Comparison of ENCODE assay signal across 18 cellular contexts in genomic region chr1:58976294-58976693, GRCh38.
DNase-seq lines count a peak whose midpoint lies in the region; ATAC-seq, FAIRE-seq and TF ChIP-seq lines count a peak whose summit lies in the region.
"Had no signal": no experiment of that assay in that cellular context is flagged by ENCODE, and none has a peak within 500 bp of the region (broad histone marks: within the 10 kb centered on the region; RNA-seq: fewer than 3 reads in every experiment).

No MANE protein-coding gene starts in this region.

- H4K20me1 ChIP-seq in mammary epithelial cell (ENCODE audit: insufficient read depth, low read length) = no peaks in the 10 kb centered on the region

- no peaks in the 10 kb centered on the region for H3K9me3 Mint-ChIP-seq in MCF 10A (ENCODE audit: unreplicated experiment)
- H3K9me3 Mint-ChIP-seq: CD4-positive, alpha-beta T cell had no signal

- BruUV-seq in mammary epithelial cell (replicated peaks; lab: Mats Ljungman, UMichigan) (no TSS peak), MCF 10A (replicated peaks; lab: Mats Ljungman, UMichigan) (no TSS peak)

- peaks cover 11% of the 10 kb centered on the region for H3K4me1 ChIP-seq in mammary epithelial cell (ENCODE audit: insufficient read depth, low read length)
- peaks cover 73% of the 10 kb centered on the region for H3K4me1 ChIP-seq in body of pancreas
- H3K4me1 ChIP-seq in pancreas = peaks cover 11 to 33% (median 13%) of the 10 kb centered on the region in 3 donors

- ATAC-seq in body of pancreas (peak; percentile 92), pancreas (peak; percentile 48 to 93 (median 86)), HG02623 (IDR thresholded peaks at IDR 0.05; ENCODE audit: unreplicated experiment) (no peak)
- ATAC-seq: A549 had no signal

- H3K27me3 ChIP-seq in mammary epithelial cell (ENCODE audit: insufficient read depth, low read length) (no peaks in the 10 kb centered on the region), body of pancreas (no peaks in the 10 kb centered on the region), pancreas (no peaks in the 10 kb centered on the region)

- H3K79me2 ChIP-seq in mammary epithelial cell (ENCODE audit: insufficient read depth, low read length) = no peaks in the 10 kb centered on the region

- no peaks in the 10 kb centered on the region for H3K36me3 Mint-ChIP-seq in MCF 10A (ENCODE audit: insufficient read depth, unreplicated experiment)

- CTCF ChIA-PET in mammary epithelial cell (lab: Charles Lee; ENCODE audit: low non-redundant PET) (no interaction called here), MCF 10A (lab: Yijun Ruan, JAX) (interaction anchor here (1.0 to 1.4 kb wide), 4 partner anchors 8 to 783 kb away, joined by 3 to 4 read pairs (median 4); no protein-coding TSS in a partner anchor)

- TF ChIP-seq POLR2A in body of pancreas (IDR thresholded peaks at IDR 0.05) = no peak

- H3K36me3 ChIP-seq in mammary epithelial cell (ENCODE audit: insufficient read depth, low read length) (no peaks in the 10 kb centered on the region), body of pancreas (replicated peaks in 1 of 2; ENCODE audit: insufficient read depth in 1 of 2, low read depth in 2 of 2) (no peaks in the 10 kb centered on the region), pancreas (no peaks in the 10 kb centered on the region)

- peak overlapping the region; percentile 5 for H3K4me2 ChIP-seq in mammary epithelial cell (ENCODE audit: insufficient read depth, low read depth, low read length)
- H3K4me2 ChIP-seq: A549 had no signal

- H3K4me3 ChIP-seq in mammary epithelial cell (replicated peaks in 1 of 3; ENCODE audit: insufficient read depth in 1 of 3, low read depth in 2 of 3, low read length in 3 of 3) (no peak overlapping the region), body of pancreas (no peak overlapping the region), pancreas (no peak overlapping the region)
- H3K4me3 ChIP-seq: A549 had no signal

- no peak overlapping the region for H3K27ac Mint-ChIP-seq in MCF 10A (ENCODE audit: low read depth, unreplicated experiment)
- H3K27ac Mint-ChIP-seq: CD4-positive, alpha-beta T cell had no signal

- no peak for FAIRE-seq in pancreas (lab: Jason Lieb, UNC)
- FAIRE-seq in HTR-8/SVneo (lab: Jason Lieb, UNC) = no peak
- FAIRE-seq: A549 had no signal

- H2AFZ ChIP-seq in mammary epithelial cell (ENCODE audit: low read depth, low read length) = peak overlapping the region; percentile 56

- WGBS in mammary epithelial cell (ENCODE audit: low coverage, missing lambda C conversion rate) = 86% methylated on average over 1 of the region's 1 CpG
- 18 to 25% methylated on average over 1 of the region's 1 CpG for WGBS in body of pancreas, 2 donors
- 21 to 24% methylated on average over 1 of the region's 1 CpG for WGBS in pancreas, 2 donors

- no peaks in the 10 kb centered on the region for H3K27me3 Mint-ChIP-seq in MCF 10A (ENCODE audit: insufficient read depth, unreplicated experiment)
- H3K27me3 Mint-ChIP-seq: CD4-positive, alpha-beta T cell had no signal

- H3K27ac ChIP-seq in mammary epithelial cell (ENCODE audit: insufficient read depth, low read depth, low read length) (no peak overlapping the region), body of pancreas (peak overlapping the region; percentile 76 to 84 (median 78)), pancreas (peak overlapping the region in 3 of 4 donors; percentile 15 to 48 (median 39))
- H3K27ac ChIP-seq: 22Rv1, A549, C4-2B, HL-60 had no signal

- peaks cover 18% of the 10 kb centered on the region for H3K4me1 Mint-ChIP-seq in MCF 10A (ENCODE audit: insufficient read depth, unreplicated experiment)

- POLR2A ChIA-PET in MCF 10A (lab: Yijun Ruan, JAX) = interaction anchor here (0.7 to 1.6 kb wide), 5 partner anchors 23 to 723 kb away, joined by 3 to 4 read pairs (median 3); no protein-coding TSS in a partner anchor

- no peak for DNase-seq in mammary epithelial cell
- no peak for DNase-seq in MCF 10A (ENCODE audit: unreplicated experiment)
- DNase-seq in body of pancreas = peak; percentile 75 to 90 (median 87)
- DNase-seq in islet precursor cell = peak; percentile 12
- peak in 5 of 6 donors; percentile 43 to 78 (median 53) for DNase-seq in pancreas
- no peak for DNase-seq in NCI-H1417 (lab: John Stamatoyannopoulos, UW)
- DNase-seq in HTR-8/SVneo (ENCODE audit: insufficient read length, low spot score) = no peak
- DNase-seq: AML-193; CD4-positive, alpha-beta T cell; DMS79 treated with DMSO at 0.1 percent for 48 hours; GF-D8; GOT3; H7 had no signal

- in situ Hi-C loops in mammary epithelial cell (cut with MboI; ENCODE audit: low sequenced_read_pairs in 2 of 2) = no loop called here

- no peak overlapping the region for H3K4me3 Mint-ChIP-seq in MCF 10A (ENCODE audit: unreplicated experiment)
- H3K4me3 Mint-ChIP-seq: CD4-positive, alpha-beta T cell had no signal

- H3K9ac ChIP-seq in mammary epithelial cell (ENCODE audit: insufficient read depth, low read length) = no peak overlapping the region

- TF ChIP-seq CTCF in mammary epithelial cell (conservative IDR thresholded peaks at IDR 0.05 in 1 of 2, IDR thresholded peaks at IDR 0.05 in 1 of 2; ENCODE audit: extremely low read depth in 1 of 2, insufficient read depth in 1 of 2, low read depth in 1 of 2, low read length in 2 of 2) = no peak
- TF ChIP-seq CTCF in MCF 10A (IDR thresholded peaks at IDR 0.05; ENCODE audit: unreplicated experiment) = no peak
- TF ChIP-seq CTCF in body of pancreas (IDR thresholded peaks at IDR 0.05) = no peak
- no peak for TF ChIP-seq CTCF in pancreas (IDR thresholded peaks at IDR 0.05)

- dilution Hi-C loops in mammary epithelial cell (cut with HindIII; ENCODE audit: low sequenced_read_pairs) = no loop called here

- intact Hi-C loops in mammary epithelial cell (cut with micrococcal nuclease) (no loop called here), MCF 10A (cut with micrococcal nuclease) (no loop called here), body of pancreas (cut with DNase I) (no loop called here), pancreas (cut with DNase I) (no loop called here)

- H3K9me3 ChIP-seq in mammary epithelial cell (replicated peaks; ENCODE audit: insufficient read depth, low read length) = no peaks in the 10 kb centered on the region
- no peaks in the 10 kb centered on the region for H3K9me3 ChIP-seq in body of pancreas
- H3K9me3 ChIP-seq in pancreas = no peaks in the 10 kb centered on the region
- H3K9me3 ChIP-seq: A549 had no signal

Comparison
In these comparisons a context has a peak if more than half of its experiments do, and no peak if none do; other contexts are left out.
1. DNase-seq: peak in body of pancreas (4 of 4), islet precursor cell (single experiment) and pancreas (5 of 6); none in mammary epithelial cell (single experiment), MCF 10A (single experiment), NCI-H1417 (0 of 3) and HTR-8/SVneo (single experiment).